ENCODE assay signal across 23 cellular contexts in genomic region chr4:35516102-35516501, GRCh38.
DNase-seq lines count a peak whose midpoint lies in the region; ATAC-seq, FAIRE-seq and TF ChIP-seq lines count a peak whose summit lies in the region.
"Had no signal": no experiment of that assay in that cellular context is flagged by ENCODE, and none has a peak within 500 bp of the region (broad histone marks: within the 10 kb centered on the region; RNA-seq: fewer than 3 reads in every experiment).

No MANE protein-coding gene starts in this region.

- no peaks in the 10 kb centered on the region for H3K36me3 Mint-ChIP-seq in MCF 10A (ENCODE audit: insufficient read depth, unreplicated experiment)
- no peaks in the 10 kb centered on the region for H3K36me3 Mint-ChIP-seq in glutamatergic neuron (ENCODE audit: unreplicated experiment)

- dilution Hi-C loops in mammary epithelial cell (cut with HindIII; ENCODE audit: low sequenced_read_pairs), result no loop called here

- CTCF ChIA-PET in mammary epithelial cell (lab: Charles Lee; ENCODE audit: low non-redundant PET) (no interaction called here), MCF 10A (lab: Yijun Ruan, JAX) (no interaction called here)

- peaks cover 7% of the 10 kb centered on the region for H3K9me3 Mint-ChIP-seq in MCF 10A (ENCODE audit: unreplicated experiment)
- peaks cover 1% of the 10 kb centered on the region for H3K9me3 Mint-ChIP-seq in glutamatergic neuron (ENCODE audit: unreplicated experiment)

- H3K36me3 ChIP-seq in mammary epithelial cell (ENCODE audit: insufficient read depth, low read length), result no peaks in the 10 kb centered on the region
- H3K36me3 ChIP-seq in bronchial epithelial cell (ENCODE audit: control insufficient read depth, insufficient read depth, low read length), result no peaks in the 10 kb centered on the region
- H3K36me3 ChIP-seq: Peyer's patch had no signal

- H4K20me1 ChIP-seq in mammary epithelial cell (ENCODE audit: insufficient read depth, low read length), result no peaks in the 10 kb centered on the region

- no peak overlapping the region for H2AFZ ChIP-seq in mammary epithelial cell (ENCODE audit: low read depth, low read length)
- H2AFZ ChIP-seq: GM23248 had no signal

- H3K4me3 ChIP-seq in mammary epithelial cell (replicated peaks in 1 of 3; ENCODE audit: insufficient read depth in 1 of 3, low read depth in 2 of 3, low read length in 3 of 3) (no peak overlapping the region), bronchial epithelial cell (ENCODE audit: low read depth, low read length) (no peak overlapping the region)
- H3K4me3 ChIP-seq: GM23248, Peyer's patch, SK-N-MC had no signal

- no peak overlapping the region for H3K27ac ChIP-seq in mammary epithelial cell (ENCODE audit: insufficient read depth, low read depth, low read length)
- H3K27ac ChIP-seq: GM23248, Peyer's patch, SK-N-MC had no signal

- ATAC-seq in GM21528 (IDR thresholded peaks at IDR 0.05; ENCODE audit: low FRiP score, unreplicated experiment), result no peak

- DNase-seq in mammary epithelial cell (peak; percentile 12), MCF 10A (ENCODE audit: unreplicated experiment) (no peak), bronchial epithelial cell (ENCODE audit: low read depth) (peak; percentile 27), glutamatergic neuron (peak; percentile 52), NCI-H187 treated with DMSO at 0.1 percent for 48 hours (lab: John Stamatoyannopoulos, UW) (no peak), cerebellar nuclear complex (lab: John Stamatoyannopoulos, UW) (no peak), H4 (ENCODE audit: low spot score) (no peak)
- DNase-seq: 8988T, DMS79, EL, GF-D8, GM23248, H9, IMR-90, KG1, MM.1S, NCI-H2029 treated with DMSO at 0.1 percent for 48 hours, NCI-H446 treated with DMSO at 0.1 percent for 48 hours, NCI-H526, Peyer's patch, SIG-M5 had no signal

- H3K4me3 Mint-ChIP-seq in MCF 10A (ENCODE audit: unreplicated experiment), result no peak overlapping the region
- no peak overlapping the region for H3K4me3 Mint-ChIP-seq in glutamatergic neuron (ENCODE audit: unreplicated experiment)
- H3K4me3 Mint-ChIP-seq: H9 had no signal

- intact Hi-C loops in mammary epithelial cell (cut with micrococcal nuclease), result no loop called here
- intact Hi-C loops in MCF 10A (cut with micrococcal nuclease), result no loop called here

- no peak overlapping the region for H3K9ac ChIP-seq in mammary epithelial cell (ENCODE audit: insufficient read depth, low read length)
- H3K9ac ChIP-seq: GM23248 had no signal

- H3K27ac Mint-ChIP-seq in MCF 10A (ENCODE audit: low read depth, unreplicated experiment) (no peak overlapping the region), glutamatergic neuron (ENCODE audit: unreplicated experiment) (no peak overlapping the region)
- H3K27ac Mint-ChIP-seq: H9 had no signal

- H3K79me2 ChIP-seq in mammary epithelial cell (ENCODE audit: insufficient read depth, low read length), result no peaks in the 10 kb centered on the region

- WGBS in mammary epithelial cell (ENCODE audit: low coverage, missing lambda C conversion rate), result 80% methylated on average over 1 of the region's 1 CpG

- BruUV-seq in mammary epithelial cell (replicated peaks; lab: Mats Ljungman, UMichigan) (no TSS peak), MCF 10A (replicated peaks; lab: Mats Ljungman, UMichigan) (no TSS peak)

- TF ChIP-seq CTCF in mammary epithelial cell (conservative IDR thresholded peaks at IDR 0.05 in 1 of 2, IDR thresholded peaks at IDR 0.05 in 1 of 2; ENCODE audit: extremely low read depth in 1 of 2, insufficient read depth in 1 of 2, low read depth in 1 of 2, low read length in 2 of 2) (no peak), MCF 10A (IDR thresholded peaks at IDR 0.05; ENCODE audit: unreplicated experiment) (no peak), bronchial epithelial cell (IDR thresholded peaks at IDR 0.05; ENCODE audit: insufficient read depth, low read length, severe bottlenecking) (no peak), glutamatergic neuron (IDR thresholded peaks at IDR 0.05; ENCODE audit: partially characterized antibody, unreplicated experiment) (no peak)

- no peak overlapping the region for H3K4me2 ChIP-seq in mammary epithelial cell (ENCODE audit: insufficient read depth, low read depth, low read length)

- H3K9me3 ChIP-seq in mammary epithelial cell (replicated peaks; ENCODE audit: insufficient read depth, low read length), result no peaks in the 10 kb centered on the region
- H3K9me3 ChIP-seq: Peyer's patch had no signal

- H3K4me1 Mint-ChIP-seq in MCF 10A (ENCODE audit: insufficient read depth, unreplicated experiment) (peaks cover 7% of the 10 kb centered on the region), glutamatergic neuron (ENCODE audit: low read depth, unreplicated experiment) (peaks cover 14% of the 10 kb centered on the region)
- H3K4me1 Mint-ChIP-seq: H9 had no signal

- in situ Hi-C loops in mammary epithelial cell (cut with MboI; ENCODE audit: low sequenced_read_pairs in 2 of 2), result no loop called here

- no peak for FAIRE-seq in bronchial epithelial cell (lab: Jason Lieb, UNC)

- H3K27me3 Mint-ChIP-seq in MCF 10A (ENCODE audit: insufficient read depth, unreplicated experiment) (no peaks in the 10 kb centered on the region), glutamatergic neuron (ENCODE audit: unreplicated experiment) (no peaks in the 10 kb centered on the region)

- POLR2A ChIA-PET in MCF 10A (lab: Yijun Ruan, JAX), result no interaction called here

- peaks cover 10% of the 10 kb centered on the region for H3K4me1 ChIP-seq in mammary epithelial cell (ENCODE audit: insufficient read depth, low read length)
- H3K4me1 ChIP-seq: Peyer's patch had no signal

- H3K27me3 ChIP-seq in mammary epithelial cell (ENCODE audit: insufficient read depth, low read length) (no peaks in the 10 kb centered on the region), bronchial epithelial cell (ENCODE audit: control insufficient read depth, insufficient read depth, low read length) (no peaks in the 10 kb centered on the region)
- H3K27me3 ChIP-seq: Peyer's patch had no signal

Comparison
In these comparisons a context has a peak if more than half of its experiments do, and no peak if none do; other contexts are left out.
1. DNase-seq: peak in mammary epithelial cell (single experiment), bronchial epithelial cell (single experiment) and glutamatergic neuron (single experiment); none in MCF 10A (single experiment), NCI-H187 treated with DMSO at 0.1 percent for 48 hours (single experiment), cerebellar nuclear complex (0 of 2) and H4 (single experiment).